ENCODE assay signal across 29 cellular contexts in genomic region chr7:28556036-28556435, GRCh38.
"Had no signal": no experiment of that assay in that cellular context is flagged by ENCODE, and none has a peak within 500 bp of the region (broad histone marks: within the 10 kb centered on the region; RNA-seq: fewer than 3 reads in every experiment).

No MANE protein-coding gene starts in this region.

- ATAC-seq: activated CD8-positive, alpha-beta memory T cell treated with anti-CD3 and anti-CD28 coated beads, Interleukin-2, amount 10 ng/mL, durations not matched to agents 7 days and 5 days; Panc1; Right ventricle myocardium inferior had no signal

- H3K27ac Mint-ChIP-seq: activated B cell treated with CpG ODN at 0.5 μM for 24 hours; activated CD4-positive, alpha-beta T cell treated with anti-CD3 and anti-CD28 coated beads, Interleukin-2, amount 10 ng/mL, durations not matched to agents 24 days and 14 days; activated CD8-positive, alpha-beta memory T cell treated with anti-CD3 and anti-CD28 coated beads, Interleukin-2, amount 10 ng/mL, durations not matched to agents 7 days and 5 days; activated naive CD4-positive, alpha-beta T cell treated with anti-CD3 and anti-CD28 coated beads, Interleukin-2, amount 50 U/mL, for 24 hours; activated T-cell treated with anti-CD3 and anti-CD28 coated beads, Interleukin-2, amount 50 U/mL, for 24 hours; activated T-helper 1 cell treated with anti-CD3 and anti-CD28 coated beads, Interleukin-12 subunit alpha, Interleukin-12 subunit beta, Interleukin-2, Interleukin-4 antibody, amounts not matched to agents 30 ng/mL and 10 ng/mL and 1 ng/mL, durations not matched to agents 14 hours and 24 hours and 36 hours had no signal

- H3K36me3 Mint-ChIP-seq: activated CD8-positive, alpha-beta memory T cell treated with anti-CD3 and anti-CD28 coated beads, Interleukin-2, amount 10 ng/mL, durations not matched to agents 7 days and 5 days; activated naive CD4-positive, alpha-beta T cell treated with anti-CD3 and anti-CD28 coated beads, Interleukin-2, amount 50 U/mL, for 24 hours had no signal

- H3K4me3 Mint-ChIP-seq: activated B cell treated with CpG ODN at 0.5 μM for 24 hours; activated CD4-positive, alpha-beta T cell treated with anti-CD3 and anti-CD28 coated beads, Interleukin-2, amount 10 ng/mL, durations not matched to agents 24 days and 14 days; activated CD8-positive, alpha-beta memory T cell treated with anti-CD3 and anti-CD28 coated beads, Interleukin-2, amount 10 ng/mL, durations not matched to agents 7 days and 5 days; activated naive CD4-positive, alpha-beta T cell treated with anti-CD3 and anti-CD28 coated beads, Interleukin-2, amount 50 U/mL, for 24 hours; activated T-cell treated with anti-CD3 and anti-CD28 coated beads, Interleukin-2, amount 50 U/mL, for 24 hours; activated T-helper 1 cell treated with anti-CD3 and anti-CD28 coated beads, Interleukin-12 subunit alpha, Interleukin-12 subunit beta, Interleukin-2, Interleukin-4 antibody, amounts not matched to agents 30 ng/mL and 10 ng/mL and 1 ng/mL, durations not matched to agents 14 hours and 24 hours and 36 hours had no signal

- H3K27me3 Mint-ChIP-seq: activated CD8-positive, alpha-beta memory T cell treated with anti-CD3 and anti-CD28 coated beads, Interleukin-2, amount 10 ng/mL, durations not matched to agents 7 days and 5 days had no signal

- H3K27me3 ChIP-seq: MG63, SJSA1 had no signal

- H3K9me3 ChIP-seq: MG63, SJSA1 had no signal

- H3K27ac ChIP-seq: SJSA1 had no signal

- H3K4me3 ChIP-seq: MG63, SJSA1 had no signal

- H3K9me3 Mint-ChIP-seq: activated B cell treated with CpG ODN at 0.5 μM for 24 hours; activated CD4-positive, alpha-beta T cell treated with anti-CD3 and anti-CD28 coated beads, Interleukin-2, amount 10 ng/mL, durations not matched to agents 24 days and 14 days; activated naive CD4-positive, alpha-beta T cell treated with anti-CD3 and anti-CD28 coated beads, Interleukin-2, amount 50 U/mL, for 24 hours; activated T-cell treated with anti-CD3 and anti-CD28 coated beads, Interleukin-2, amount 50 U/mL, for 24 hours; activated T-helper 1 cell treated with anti-CD3 and anti-CD28 coated beads, Interleukin-12 subunit alpha, Interleukin-12 subunit beta, Interleukin-2, Interleukin-4 antibody, amounts not matched to agents 30 ng/mL and 10 ng/mL and 1 ng/mL, durations not matched to agents 14 hours and 24 hours and 36 hours had no signal

- H3K4me1 Mint-ChIP-seq: activated B cell treated with CpG ODN at 0.5 μM for 24 hours; activated CD4-positive, alpha-beta T cell treated with anti-CD3 and anti-CD28 coated beads, Interleukin-2, amount 10 ng/mL, durations not matched to agents 24 days and 14 days; activated CD8-positive, alpha-beta memory T cell treated with anti-CD3 and anti-CD28 coated beads, Interleukin-2, amount 10 ng/mL, durations not matched to agents 7 days and 5 days; activated naive CD4-positive, alpha-beta T cell treated with anti-CD3 and anti-CD28 coated beads, Interleukin-2, amount 50 U/mL, for 24 hours had no signal

- H3K4me1 ChIP-seq: SJSA1 had no signal

- H3K36me3 ChIP-seq: SJSA1 had no signal

- DNase-seq: activated B cell treated with CpG ODN at 0.5 μM for 24 hours; activated CD4-positive, alpha-beta T cell treated with anti-CD3 and anti-CD28 coated beads for 1 hour; activated CD4-positive, alpha-beta T cell treated with anti-CD3 and anti-CD28 coated beads, Interleukin-2, amount 10 ng/mL, durations not matched to agents 24 days and 14 days; activated CD4-positive, alpha-beta T cell treated with anti-CD3 and anti-CD28 coated beads, Interleukin-2, amount 50 U/mL, for 48 hours; activated CD8-positive, alpha-beta memory T cell treated with anti-CD3 and anti-CD28 coated beads, Interleukin-2, amount 10 ng/mL, durations not matched to agents 7 days and 5 days; activated effector memory CD4-positive, alpha-beta T cell treated with Interleukin-2 at 50 U/mL for 16 hours; activated naive CD4-positive, alpha-beta T cell; activated T-cell treated with anti-CD3 and anti-CD28 coated beads, Interleukin-2, amount 50 U/mL, for 24 hours; aorta; central memory CD4-positive, alpha-beta T cell; MG63; MV-4-11; NCI-H1092 treated with DMSO at 0.1 percent for 48 hours; NCI-H1417 treated with DMSO at 0.1 percent for 48 hours; NCI-H1694; NCI-H2029; NCI-H446; NCI-H524; NCI-H774; NK-92 treated with Interleukin-12 subunit alpha and Interleukin-12 subunit beta, amount 100 ng/mL, for 24 hours; OCI-M1; RPMI8226; T-helper 2 cell; T1000 had no signal
